In genomic region chr12:120688527-120689071, GRCh38 we compare ENCODE assay signal across 8 cellular contexts. TPM values are rescaled to one million over a fixed set of nuclear protein-coding genes. Genes with fewer than 3 reads are reported as not detected.
A peak's percentile ranks its signal among the peaks of the same experiment; 100 is the strongest.
DNase-seq lines count a peak whose midpoint lies in the region; ATAC-seq and TF ChIP-seq lines count a peak whose summit lies in the region.

No MANE protein-coding gene starts in this region.

- H3K27ac ChIP-seq in left ventricle myocardium inferior (replicated peaks), result peak overlapping the region; percentile 98

- H3K27me3 Mint-ChIP-seq in glutamatergic neuron (ENCODE audit: unreplicated experiment), result no peaks in the 10 kb centered on the region

- no peak for ATAC-seq in Right ventricle myocardium inferior

- no peaks in the 10 kb centered on the region for H3K36me3 ChIP-seq in left ventricle myocardium inferior

- H3K4me1 ChIP-seq in left ventricle myocardium inferior, result peaks cover 81% of the 10 kb centered on the region

- H3K4me1 Mint-ChIP-seq in glutamatergic neuron (ENCODE audit: low read depth, unreplicated experiment), result peaks cover 36% of the 10 kb centered on the region

- H3K27me3 ChIP-seq in left ventricle myocardium inferior (ENCODE audit: low read depth), result no peaks in the 10 kb centered on the region

- H3K9me3 ChIP-seq in left ventricle myocardium inferior (replicated peaks), result no peaks in the 10 kb centered on the region

- no peaks in the 10 kb centered on the region for H3K36me3 Mint-ChIP-seq in glutamatergic neuron (ENCODE audit: unreplicated experiment)

- intact Hi-C loops in left ventricle myocardium inferior (cut with micrococcal nuclease) (no loop called here), Right ventricle myocardium inferior (cut with DNase I) (loop anchor here (5.0 kb wide), 1 partner anchor 161 kb away; the partner anchor contains the start of gene COQ5)

- H3K9me3 Mint-ChIP-seq in glutamatergic neuron (ENCODE audit: unreplicated experiment), result peaks cover 4% of the 10 kb centered on the region

- TF ChIP-seq CTCF in left ventricle myocardium inferior (IDR thresholded peaks at IDR 0.05; ENCODE audit: borderline replicate concordance) (no peak), glutamatergic neuron (IDR thresholded peaks at IDR 0.05; ENCODE audit: partially characterized antibody, unreplicated experiment) (no peak)

- DNase-seq in left ventricle myocardium inferior (no peak), Right ventricle myocardium inferior (ENCODE audit: missing footprints) (no peak), UCSD-AML1 (lab: John Stamatoyannopoulos, UW; ENCODE audit: unreplicated experiment) (peak; percentile 29), glutamatergic neuron (no peak), skeletal muscle cell (ENCODE audit: low read depth) (no peak), NCI-H2107 (lab: John Stamatoyannopoulos, UW) (no peak)
- no peak for DNase-seq in activated CD4-positive, alpha-beta T cell treated with anti-CD3 and anti-CD28 coated beads, Interleukin-2, amount 50 U/mL, for 4 hours
- DNase-seq in activated CD8-positive, alpha-beta memory T cell treated with anti-CD3 and anti-CD28 coated beads, Interleukin-2, amount 50 U/mL, for 4 hours, result no peak

- peak overlapping the region; percentile 97 for H3K4me3 ChIP-seq in left ventricle myocardium inferior
- peak overlapping the region; percentile 92 for H3K4me3 ChIP-seq in skeletal muscle cell (ENCODE audit: low read depth, low read length)

- peak overlapping the region; percentile 93 for H3K4me3 Mint-ChIP-seq in glutamatergic neuron (ENCODE audit: unreplicated experiment)

- no peak overlapping the region for H3K27ac Mint-ChIP-seq in glutamatergic neuron (ENCODE audit: unreplicated experiment)

RNA-seq across cellular contexts. Expression of gene MLEC, which starts 1.6 kb away (rescaled TPM):
- total RNA-seq in left ventricle myocardium inferior (120 TPM), Right ventricle myocardium inferior (128 TPM), glutamatergic neuron (ENCODE audit: unreplicated experiment) (50.8 TPM)

RNA-seq across cellular contexts. Expression of gene UNC119B, which starts 21.7 kb away (rescaled TPM):
- 11.5 TPM for total RNA-seq in left ventricle myocardium inferior
- 14.0 TPM for total RNA-seq in Right ventricle myocardium inferior
- 16.2 TPM for total RNA-seq in glutamatergic neuron (ENCODE audit: unreplicated experiment)

RNA-seq across cellular contexts. Expression of gene ACADS, which starts 37.0 kb away (rescaled TPM):
- 93.8 TPM for total RNA-seq in left ventricle myocardium inferior
- 108 TPM for total RNA-seq in Right ventricle myocardium inferior
- 8.1 TPM for total RNA-seq in glutamatergic neuron (ENCODE audit: unreplicated experiment)

RNA-seq across cellular contexts. Expression of gene CABP1, which starts 48.2 kb away (rescaled TPM):
- 4.2 TPM for total RNA-seq in left ventricle myocardium inferior
- total RNA-seq in Right ventricle myocardium inferior, result 5.5 TPM
- 0.83 TPM for total RNA-seq in glutamatergic neuron (ENCODE audit: unreplicated experiment)

Comparison
In these comparisons a context has a peak if more than half of its experiments do, and no peak if none do; other contexts are left out.
1. RNA of gene ACADS, which starts 37.0 kb away (total RNA-seq): 108 TPM in Right ventricle myocardium inferior (single experiment) and 93.8 TPM in left ventricle myocardium inferior (single experiment); 8.1 TPM in glutamatergic neuron (single experiment); every median in the first group is over 10 times any median in the second.